ENCODE assay signal across 1 cellular context in the genomic region with DNA sequence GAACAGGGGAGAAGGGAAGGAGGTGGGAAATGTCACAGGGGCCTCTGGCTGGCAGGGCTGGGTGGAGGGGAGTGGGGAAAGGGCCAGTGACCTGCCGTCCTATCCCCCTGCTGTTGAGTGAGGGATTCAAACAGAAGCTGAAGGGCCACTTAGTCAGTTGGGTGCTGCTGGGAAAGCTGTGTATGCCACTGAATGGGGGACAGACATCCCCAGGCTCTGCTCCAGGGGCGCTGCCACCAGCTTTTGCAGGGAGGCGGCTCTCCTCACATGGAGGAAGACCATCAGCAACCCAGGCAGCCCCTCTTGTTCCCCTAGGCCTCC.
TF ChIP-seq lines count a peak whose summit lies in the region.

No MANE protein-coding gene starts in this region.

TF ChIP-seq in K562, 482 proteins besides CTCF, POLR2A, EP300 and RAD21 (continued from another document):
- TF ChIP-seq, protein P1, sequence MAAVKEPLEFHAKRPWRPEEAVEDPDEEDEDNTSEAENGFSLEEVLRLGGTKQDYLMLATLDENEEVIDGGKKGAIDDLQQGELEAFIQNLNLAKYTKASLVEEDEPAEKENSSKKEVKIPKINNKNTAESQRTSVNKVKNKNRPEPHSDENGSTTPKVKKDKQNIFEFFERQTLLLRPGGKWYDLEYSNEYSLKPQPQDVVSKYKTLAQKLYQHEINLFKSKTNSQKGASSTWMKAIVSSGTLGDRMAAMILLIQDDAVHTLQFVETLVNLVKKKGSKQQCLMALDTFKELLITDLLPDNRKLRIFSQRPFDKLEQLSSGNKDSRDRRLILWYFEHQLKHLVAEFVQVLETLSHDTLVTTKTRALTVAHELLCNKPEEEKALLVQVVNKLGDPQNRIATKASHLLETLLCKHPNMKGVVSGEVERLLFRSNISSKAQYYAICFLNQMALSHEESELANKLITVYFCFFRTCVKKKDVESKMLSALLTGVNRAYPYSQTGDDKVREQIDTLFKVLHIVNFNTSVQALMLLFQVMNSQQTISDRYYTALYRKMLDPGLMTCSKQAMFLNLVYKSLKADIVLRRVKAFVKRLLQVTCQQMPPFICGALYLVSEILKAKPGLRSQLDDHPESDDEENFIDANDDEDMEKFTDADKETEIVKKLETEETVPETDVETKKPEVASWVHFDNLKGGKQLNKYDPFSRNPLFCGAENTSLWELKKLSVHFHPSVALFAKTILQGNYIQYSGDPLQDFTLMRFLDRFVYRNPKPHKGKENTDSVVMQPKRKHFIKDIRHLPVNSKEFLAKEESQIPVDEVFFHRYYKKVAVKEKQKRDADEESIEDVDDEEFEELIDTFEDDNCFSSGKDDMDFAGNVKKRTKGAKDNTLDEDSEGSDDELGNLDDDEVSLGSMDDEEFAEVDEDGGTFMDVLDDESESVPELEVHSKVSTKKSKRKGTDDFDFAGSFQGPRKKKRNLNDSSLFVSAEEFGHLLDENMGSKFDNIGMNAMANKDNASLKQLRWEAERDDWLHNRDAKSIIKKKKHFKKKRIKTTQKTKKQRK (IDR thresholded peaks at IDR 0.05; ENCODE audit: borderline replicate concordance, low read depth, low read length): no peak
- TF ChIP-seq, protein P2, sequence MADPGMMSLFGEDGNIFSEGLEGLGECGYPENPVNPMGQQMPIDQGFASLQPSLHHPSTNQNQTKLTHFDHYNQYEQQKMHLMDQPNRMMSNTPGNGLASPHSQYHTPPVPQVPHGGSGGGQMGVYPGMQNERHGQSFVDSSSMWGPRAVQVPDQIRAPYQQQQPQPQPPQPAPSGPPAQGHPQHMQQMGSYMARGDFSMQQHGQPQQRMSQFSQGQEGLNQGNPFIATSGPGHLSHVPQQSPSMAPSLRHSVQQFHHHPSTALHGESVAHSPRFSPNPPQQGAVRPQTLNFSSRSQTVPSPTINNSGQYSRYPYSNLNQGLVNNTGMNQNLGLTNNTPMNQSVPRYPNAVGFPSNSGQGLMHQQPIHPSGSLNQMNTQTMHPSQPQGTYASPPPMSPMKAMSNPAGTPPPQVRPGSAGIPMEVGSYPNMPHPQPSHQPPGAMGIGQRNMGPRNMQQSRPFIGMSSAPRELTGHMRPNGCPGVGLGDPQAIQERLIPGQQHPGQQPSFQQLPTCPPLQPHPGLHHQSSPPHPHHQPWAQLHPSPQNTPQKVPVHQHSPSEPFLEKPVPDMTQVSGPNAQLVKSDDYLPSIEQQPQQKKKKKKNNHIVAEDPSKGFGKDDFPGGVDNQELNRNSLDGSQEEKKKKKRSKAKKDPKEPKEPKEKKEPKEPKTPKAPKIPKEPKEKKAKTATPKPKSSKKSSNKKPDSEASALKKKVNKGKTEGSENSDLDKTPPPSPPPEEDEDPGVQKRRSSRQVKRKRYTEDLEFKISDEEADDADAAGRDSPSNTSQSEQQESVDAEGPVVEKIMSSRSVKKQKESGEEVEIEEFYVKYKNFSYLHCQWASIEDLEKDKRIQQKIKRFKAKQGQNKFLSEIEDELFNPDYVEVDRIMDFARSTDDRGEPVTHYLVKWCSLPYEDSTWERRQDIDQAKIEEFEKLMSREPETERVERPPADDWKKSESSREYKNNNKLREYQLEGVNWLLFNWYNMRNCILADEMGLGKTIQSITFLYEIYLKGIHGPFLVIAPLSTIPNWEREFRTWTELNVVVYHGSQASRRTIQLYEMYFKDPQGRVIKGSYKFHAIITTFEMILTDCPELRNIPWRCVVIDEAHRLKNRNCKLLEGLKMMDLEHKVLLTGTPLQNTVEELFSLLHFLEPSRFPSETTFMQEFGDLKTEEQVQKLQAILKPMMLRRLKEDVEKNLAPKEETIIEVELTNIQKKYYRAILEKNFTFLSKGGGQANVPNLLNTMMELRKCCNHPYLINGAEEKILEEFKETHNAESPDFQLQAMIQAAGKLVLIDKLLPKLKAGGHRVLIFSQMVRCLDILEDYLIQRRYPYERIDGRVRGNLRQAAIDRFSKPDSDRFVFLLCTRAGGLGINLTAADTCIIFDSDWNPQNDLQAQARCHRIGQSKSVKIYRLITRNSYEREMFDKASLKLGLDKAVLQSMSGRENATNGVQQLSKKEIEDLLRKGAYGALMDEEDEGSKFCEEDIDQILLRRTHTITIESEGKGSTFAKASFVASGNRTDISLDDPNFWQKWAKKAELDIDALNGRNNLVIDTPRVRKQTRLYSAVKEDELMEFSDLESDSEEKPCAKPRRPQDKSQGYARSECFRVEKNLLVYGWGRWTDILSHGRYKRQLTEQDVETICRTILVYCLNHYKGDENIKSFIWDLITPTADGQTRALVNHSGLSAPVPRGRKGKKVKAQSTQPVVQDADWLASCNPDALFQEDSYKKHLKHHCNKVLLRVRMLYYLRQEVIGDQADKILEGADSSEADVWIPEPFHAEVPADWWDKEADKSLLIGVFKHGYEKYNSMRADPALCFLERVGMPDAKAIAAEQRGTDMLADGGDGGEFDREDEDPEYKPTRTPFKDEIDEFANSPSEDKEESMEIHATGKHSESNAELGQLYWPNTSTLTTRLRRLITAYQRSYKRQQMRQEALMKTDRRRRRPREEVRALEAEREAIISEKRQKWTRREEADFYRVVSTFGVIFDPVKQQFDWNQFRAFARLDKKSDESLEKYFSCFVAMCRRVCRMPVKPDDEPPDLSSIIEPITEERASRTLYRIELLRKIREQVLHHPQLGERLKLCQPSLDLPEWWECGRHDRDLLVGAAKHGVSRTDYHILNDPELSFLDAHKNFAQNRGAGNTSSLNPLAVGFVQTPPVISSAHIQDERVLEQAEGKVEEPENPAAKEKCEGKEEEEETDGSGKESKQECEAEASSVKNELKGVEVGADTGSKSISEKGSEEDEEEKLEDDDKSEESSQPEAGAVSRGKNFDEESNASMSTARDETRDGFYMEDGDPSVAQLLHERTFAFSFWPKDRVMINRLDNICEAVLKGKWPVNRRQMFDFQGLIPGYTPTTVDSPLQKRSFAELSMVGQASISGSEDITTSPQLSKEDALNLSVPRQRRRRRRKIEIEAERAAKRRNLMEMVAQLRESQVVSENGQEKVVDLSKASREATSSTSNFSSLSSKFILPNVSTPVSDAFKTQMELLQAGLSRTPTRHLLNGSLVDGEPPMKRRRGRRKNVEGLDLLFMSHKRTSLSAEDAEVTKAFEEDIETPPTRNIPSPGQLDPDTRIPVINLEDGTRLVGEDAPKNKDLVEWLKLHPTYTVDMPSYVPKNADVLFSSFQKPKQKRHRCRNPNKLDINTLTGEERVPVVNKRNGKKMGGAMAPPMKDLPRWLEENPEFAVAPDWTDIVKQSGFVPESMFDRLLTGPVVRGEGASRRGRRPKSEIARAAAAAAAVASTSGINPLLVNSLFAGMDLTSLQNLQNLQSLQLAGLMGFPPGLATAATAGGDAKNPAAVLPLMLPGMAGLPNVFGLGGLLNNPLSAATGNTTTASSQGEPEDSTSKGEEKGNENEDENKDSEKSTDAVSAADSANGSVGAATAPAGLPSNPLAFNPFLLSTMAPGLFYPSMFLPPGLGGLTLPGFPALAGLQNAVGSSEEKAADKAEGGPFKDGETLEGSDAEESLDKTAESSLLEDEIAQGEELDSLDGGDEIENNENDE (IDR thresholded peaks at IDR 0.05; ENCODE audit: low read depth, low read length): no peak
- TF ChIP-seq NFATC3 (IDR thresholded peaks at IDR 0.05): no peak
- TF ChIP-seq HEY1 (CRISPR knock-in tag; IDR thresholded peaks at IDR 0.05; ENCODE audit: borderline replicate concordance): no peak
- TF ChIP-seq, protein P3, sequence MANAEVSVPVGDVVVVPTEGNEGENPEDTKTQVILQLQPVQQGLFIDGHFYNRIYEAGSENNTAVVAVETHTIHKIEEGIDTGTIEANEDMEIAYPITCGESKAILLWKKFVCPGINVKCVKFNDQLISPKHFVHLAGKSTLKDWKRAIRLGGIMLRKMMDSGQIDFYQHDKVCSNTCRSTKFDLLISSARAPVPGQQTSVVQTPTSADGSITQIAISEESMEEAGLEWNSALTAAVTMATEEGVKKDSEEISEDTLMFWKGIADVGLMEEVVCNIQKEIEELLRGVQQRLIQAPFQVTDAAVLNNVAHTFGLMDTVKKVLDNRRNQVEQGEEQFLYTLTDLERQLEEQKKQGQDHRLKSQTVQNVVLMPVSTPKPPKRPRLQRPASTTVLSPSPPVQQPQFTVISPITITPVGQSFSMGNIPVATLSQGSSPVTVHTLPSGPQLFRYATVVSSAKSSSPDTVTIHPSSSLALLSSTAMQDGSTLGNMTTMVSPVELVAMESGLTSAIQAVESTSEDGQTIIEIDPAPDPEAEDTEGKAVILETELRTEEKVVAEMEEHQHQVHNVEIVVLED (CRISPR knock-in tag; IDR thresholded peaks at IDR 0.05): no peak
- TF ChIP-seq HOXB6 (CRISPR knock-in tag; IDR thresholded peaks at IDR 0.05; ENCODE audit: borderline replicate concordance): no peak
- TF ChIP-seq DPF2 (IDR thresholded peaks at IDR 0.05): no peak
- TF ChIP-seq TARDBP (IDR thresholded peaks at IDR 0.05): no peak
- TF ChIP-seq, protein P4, sequence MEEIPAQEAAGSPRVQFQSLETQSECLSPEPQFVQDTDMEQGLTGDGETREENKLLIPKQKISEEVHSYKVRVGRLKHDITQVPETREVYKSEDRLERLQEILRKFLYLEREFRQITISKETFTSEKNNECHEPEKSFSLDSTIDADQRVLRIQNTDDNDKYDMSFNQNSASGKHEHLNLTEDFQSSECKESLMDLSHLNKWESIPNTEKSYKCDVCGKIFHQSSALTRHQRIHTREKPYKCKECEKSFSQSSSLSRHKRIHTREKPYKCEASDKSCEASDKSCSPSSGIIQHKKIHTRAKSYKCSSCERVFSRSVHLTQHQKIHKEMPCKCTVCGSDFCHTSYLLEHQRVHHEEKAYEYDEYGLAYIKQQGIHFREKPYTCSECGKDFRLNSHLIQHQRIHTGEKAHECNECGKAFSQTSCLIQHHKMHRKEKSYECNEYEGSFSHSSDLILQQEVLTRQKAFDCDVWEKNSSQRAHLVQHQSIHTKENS (CRISPR knock-in tag; IDR thresholded peaks at IDR 0.05): no peak
- TF ChIP-seq ZNF717 (CRISPR knock-in tag; IDR thresholded peaks at IDR 0.05): no peak
- no peak for TF ChIP-seq RCOR1 (IDR thresholded peaks at IDR 0.05; ENCODE audit: borderline replicate concordance in 1 of 2, low read depth in 2 of 2, low read length in 2 of 2)
